ENCODE assay signal across 16 cellular contexts in the genomic region with DNA sequence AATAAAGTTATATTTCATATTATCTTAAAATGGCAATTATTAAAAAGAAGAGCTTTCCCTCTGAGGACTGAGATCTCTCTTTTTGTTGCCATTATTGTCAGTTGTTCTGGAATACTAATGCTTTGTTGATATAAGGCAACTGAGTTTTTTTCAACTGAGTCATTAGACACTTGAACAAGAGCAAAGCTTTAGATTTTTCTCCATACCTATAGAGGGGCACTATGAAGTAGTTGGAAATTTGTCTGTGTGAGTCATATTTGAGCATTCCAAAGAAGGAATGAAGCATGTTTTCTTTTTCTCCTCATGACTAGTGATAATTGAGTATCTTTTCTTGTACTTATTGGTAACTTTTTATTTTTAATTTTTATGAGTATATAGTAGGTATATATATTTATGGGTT. TPM values are rescaled to one million over a fixed set of nuclear protein-coding genes. Genes with fewer than 3 reads are reported as not detected.
DNase-seq lines count a peak whose midpoint lies in the region; ATAC-seq, FAIRE-seq and TF ChIP-seq lines count a peak whose summit lies in the region.
"Had no signal": no experiment of that assay in that cellular context is flagged by ENCODE, and none has a peak within 500 bp of the region (broad histone marks: within the 10 kb centered on the region; RNA-seq: fewer than 3 reads in every experiment).

No MANE protein-coding gene starts in this region.

- H3K27me3 Mint-ChIP-seq in osteocyte (ENCODE audit: unreplicated experiment) = no peaks in the 10 kb centered on the region
- H3K27me3 Mint-ChIP-seq in activated T-cell treated with anti-CD3 and anti-CD28 coated beads, Interleukin-2, amount 50 U/mL, for 72 hours (ENCODE audit: low read depth) = no peaks in the 10 kb centered on the region
- H3K27me3 Mint-ChIP-seq: memory B cell had no signal

- H3K27me3 ChIP-seq in PC-9 (ENCODE audit: insufficient read depth, low read depth) (no peaks in the 10 kb centered on the region), endothelial cell of umbilical vein (ENCODE audit: control insufficient read depth in 2 of 2, insufficient read depth in 2 of 2, low read length in 2 of 2) (no peaks in the 10 kb centered on the region)
- H3K27me3 ChIP-seq: stomach had no signal

- H4K20me1 ChIP-seq in PC-9 (ENCODE audit: insufficient read depth) (no peaks in the 10 kb centered on the region), endothelial cell of umbilical vein (replicated peaks; ENCODE audit: control insufficient read depth, extremely low read depth, insufficient read depth, low read length) (no peaks in the 10 kb centered on the region)

- dilution Hi-C loops in endothelial cell of umbilical vein (cut with MboI; ENCODE audit: extremely low pct_ligation_motif_present, low sequenced_read_pairs) = no loop called here

- H3K9me3 ChIP-seq in PC-9 (ENCODE audit: insufficient read depth, low read depth) (peaks cover 4% of the 10 kb centered on the region; the same call in 1 of the 2 replicates), endothelial cell of umbilical vein (replicated peaks; ENCODE audit: control insufficient read depth, insufficient read depth, low read length) (no peaks in the 10 kb centered on the region)
- H3K9me3 ChIP-seq: stomach had no signal

- BruUV-seq in PC-9 (replicated peaks; lab: Mats Ljungman, UMichigan) (no TSS peak), endothelial cell of umbilical vein (replicated peaks; lab: Mats Ljungman, UMichigan) (no TSS peak)

- H3K4me1 ChIP-seq in PC-9 (replicated peaks; ENCODE audit: insufficient read depth) = peaks cover 26% of the 10 kb centered on the region
- peaks cover 6% of the 10 kb centered on the region for H3K4me1 ChIP-seq in endothelial cell of umbilical vein (ENCODE audit: control insufficient read depth, extremely low read depth, insufficient read depth, low read length)

- H3K9me3 Mint-ChIP-seq in osteocyte (ENCODE audit: unreplicated experiment) = peaks cover 6% of the 10 kb centered on the region
- H3K9me3 Mint-ChIP-seq in activated T-cell treated with anti-CD3 and anti-CD28 coated beads, Interleukin-2, amount 50 U/mL, for 72 hours = peaks cover 0 to 2% of the 10 kb centered on the region in 2 donors

- H3K79me2 ChIP-seq in PC-9 (ENCODE audit: low read depth) = no peaks in the 10 kb centered on the region
- no peaks in the 10 kb centered on the region for H3K79me2 ChIP-seq in endothelial cell of umbilical vein (ENCODE audit: control insufficient read depth, insufficient read depth, low read length)

- H3K4me1 Mint-ChIP-seq in osteocyte (ENCODE audit: unreplicated experiment) = peaks cover 42% of the 10 kb centered on the region
- H3K4me1 Mint-ChIP-seq in activated T-cell treated with anti-CD3 and anti-CD28 coated beads, Interleukin-2, amount 50 U/mL, for 72 hours (ENCODE audit: low read depth) = peaks cover 7% of the 10 kb centered on the region

- H3K4me3 ChIP-seq in PC-9 (no peak overlapping the region), endothelial cell of umbilical vein (replicated peaks in 1 of 3; ENCODE audit: insufficient read depth in 1 of 3, low read depth in 1 of 3, low read length in 3 of 3) (no peak overlapping the region)
- H3K4me3 ChIP-seq: SK-N-MC, stomach had no signal

- no peaks in the 10 kb centered on the region for H3K36me3 Mint-ChIP-seq in osteocyte (ENCODE audit: unreplicated experiment)
- peaks cover 4 to 10% of the 10 kb centered on the region in 2 donors for H3K36me3 Mint-ChIP-seq in activated T-cell treated with anti-CD3 and anti-CD28 coated beads, Interleukin-2, amount 50 U/mL, for 72 hours (ENCODE audit: insufficient read depth in 2 of 2)

- no peak overlapping the region for H2AFZ ChIP-seq in PC-9
- no peak overlapping the region for H2AFZ ChIP-seq in endothelial cell of umbilical vein (ENCODE audit: low read depth, low read length)

- TF ChIP-seq CTCF in PC-9 (conservative IDR thresholded peaks at IDR 0.05) (no peak), endothelial cell of umbilical vein (IDR thresholded peaks at IDR 0.05; ENCODE audit: extremely low read depth in 1 of 2, insufficient read depth in 1 of 2, low read depth in 1 of 2, low read length in 2 of 2) (no peak), osteocyte (IDR thresholded peaks at IDR 0.05) (no peak)

- no peaks in the 10 kb centered on the region for H3K9me2 ChIP-seq in PC-9 (ENCODE audit: insufficient read depth)

- H3K9me1 ChIP-seq in endothelial cell of umbilical vein (replicated peaks; ENCODE audit: control insufficient read depth, extremely low read depth, insufficient read depth, low read length) = no peaks in the 10 kb centered on the region

- CTCF ChIA-PET in PC-9 (lab: Charles Lee) (interaction anchor here (0.6 kb wide), 1 partner anchor 472 kb away, joined by 4 read pairs; no protein-coding TSS in a partner anchor), endothelial cell of umbilical vein (lab: Charles Lee) (interaction anchor here (0.7 to 11.7 kb wide), 5 partner anchors 9 to 496 kb away, joined by 3 to 121 read pairs (median 4); partner anchors contain the start of gene RPA3)

- FAIRE-seq in endothelial cell of umbilical vein (lab: Jason Lieb, UNC) = peak; percentile 59

- H3K27ac ChIP-seq in PC-9 (peak overlapping the region; percentile 33; the same call in 1 of the 2 replicates), endothelial cell of umbilical vein (ENCODE audit: insufficient read depth, low read depth, low read length) (no peak overlapping the region)
- H3K27ac ChIP-seq: SK-N-MC, stomach had no signal

- peak overlapping the region; percentile 87 for H3K27ac Mint-ChIP-seq in osteocyte (ENCODE audit: unreplicated experiment)
- H3K27ac Mint-ChIP-seq in activated T-cell treated with anti-CD3 and anti-CD28 coated beads, Interleukin-2, amount 50 U/mL, for 72 hours = no peak overlapping the region
- H3K27ac Mint-ChIP-seq: memory B cell had no signal

- POLR2A ChIA-PET in PC-9 (lab: Charles Lee; ENCODE audit: unreplicated experiment) (interaction anchor here (0.5 to 0.7 kb wide), 2 partner anchors 126 to 462 kb away, joined by 3 to 13 read pairs; no protein-coding TSS in a partner anchor), endothelial cell of umbilical vein (lab: Charles Lee) (no interaction called here)

- DNase-seq in Daoy (ENCODE audit: low read depth) (peak; percentile 60), PC-9 (peak in 1 of 2 experiments; percentile 87), endothelial cell of umbilical vein (ENCODE audit: low read depth, low spot score) (peak; percentile 58), osteocyte (ENCODE audit: extremely low spot score, unreplicated experiment) (no peak), NCI-H1417 (lab: John Stamatoyannopoulos, UW) (no peak), NCI-H526 (lab: John Stamatoyannopoulos, UW) (no peak)
- no peak for DNase-seq in activated T-cell treated with anti-CD3 and anti-CD28 coated beads, Interleukin-2, amount 50 U/mL, for 72 hours
- DNase-seq: cerebellar nuclear complex; COR-L47; head of caudate nucleus; occipital lobe; stimulated activated CD4-positive, alpha-beta T cell treated with anti-CD3 and anti-CD28 coated beads, Interleukin-4, amount 100 ng/mL, for 24 hours; stomach had no signal

- no peak for ATAC-seq in GM19351 (IDR thresholded peaks at IDR 0.05; ENCODE audit: unreplicated experiment)
- no peak for ATAC-seq in activated T-cell treated with anti-CD3 and anti-CD28 coated beads, Interleukin-2, amount 50 U/mL, for 72 hours (replicated peaks in 1 of 2)

- H3K36me3 ChIP-seq in PC-9 (ENCODE audit: low read depth) (no peaks in the 10 kb centered on the region), endothelial cell of umbilical vein (ENCODE audit: control insufficient read depth in 2 of 2, extremely low read depth in 1 of 2, insufficient read depth in 2 of 2, low read length in 2 of 2) (no peaks in the 10 kb centered on the region)
- H3K36me3 ChIP-seq: stomach had no signal

- H3K4me2 ChIP-seq in PC-9 = no peak overlapping the region
- H3K4me2 ChIP-seq in endothelial cell of umbilical vein (ENCODE audit: insufficient read depth, low read length) = no peak overlapping the region

- H3K9ac ChIP-seq in endothelial cell of umbilical vein (replicated peaks; ENCODE audit: extremely low read depth, insufficient read depth, low read length) = no peak overlapping the region

- no peak overlapping the region for H3K4me3 Mint-ChIP-seq in osteocyte (ENCODE audit: unreplicated experiment)
- no peak overlapping the region for H3K4me3 Mint-ChIP-seq in activated T-cell treated with anti-CD3 and anti-CD28 coated beads, Interleukin-2, amount 50 U/mL, for 72 hours
- H3K4me3 Mint-ChIP-seq: memory B cell had no signal

- TF ChIP-seq POLR2A in endothelial cell of umbilical vein (IDR thresholded peaks at IDR 0.05; ENCODE audit: low read depth, low read length) = no peak

- intact Hi-C loops in PC-9 (cut with micrococcal nuclease; ENCODE audit: unreplicated experiment) (no loop called here), endothelial cell of umbilical vein (cut with micrococcal nuclease) (no loop called here)

- H3F3A ChIP-seq in PC-9 (ENCODE audit: insufficient read depth, low read depth) = 0 out of 2 replicates have a peak, but pooled peaks cover 9% of the 10 kb centered on the region

RNA-seq across cellular contexts. Expression of gene RPA3, which starts 24.5 kb away (rescaled TPM):
- total RNA-seq in Daoy (2014; rRNA removed; shearing (Covaris generic)) = 74.7 and 125 TPM in 2 replicates
- total RNA-seq in PC-9 (2021) (147 and 166 TPM in 2 replicates), endothelial cell of umbilical vein (34.4 and 38.0 TPM in 2 replicates), osteocyte (14.8 and 16.5 TPM in 2 replicates)
- polyA plus RNA-seq in endothelial cell of umbilical vein = 9.3 and 15.6 TPM in 2 replicates
- 19.0 and 26.9 TPM in 2 replicates for polyA plus RNA-seq in endothelial cell of umbilical vein (2011; cell fraction: cytosol; rRNA removed)
- polyA plus RNA-seq in endothelial cell of umbilical vein (2011; cell fraction: nucleus; rRNA removed) = 8.2 and 13.2 TPM in 2 replicates
- 19.2 and 39.9 TPM in 2 replicates for polyA plus RNA-seq in endothelial cell of umbilical vein (2012)
- 3.8 and 5.1 TPM in 2 replicates for polyA minus RNA-seq in endothelial cell of umbilical vein
- polyA minus RNA-seq in endothelial cell of umbilical vein (2011; cell fraction: cytosol; rRNA and poly(A)+ RNA removed) = 20.6 TPM
- 2.0 and 2.5 TPM in 2 replicates for polyA minus RNA-seq in endothelial cell of umbilical vein (2011; cell fraction: nucleus; rRNA and poly(A)+ RNA removed)
- total RNA-seq in activated T-cell treated with anti-CD3 and anti-CD28 coated beads, Interleukin-2, amount 50 U/mL, for 72 hours = 100 to 1,000 TPM; 101 to 103 TPM

RNA-seq across cellular contexts. Expression of gene UMAD1, which starts 53.3 kb away (rescaled TPM):
- 17.6 and 22.9 TPM in 2 replicates for total RNA-seq in Daoy (2014; rRNA removed; shearing (Covaris generic))
- total RNA-seq in PC-9 (2021) (15.5 and 20.5 TPM in 2 replicates), endothelial cell of umbilical vein (6.1 and 6.6 TPM in 2 replicates), osteocyte (9.8 and 10.9 TPM in 2 replicates)
- polyA plus RNA-seq in endothelial cell of umbilical vein = 3.6 and 5.6 TPM in 2 replicates
- polyA plus RNA-seq in endothelial cell of umbilical vein (2011; cell fraction: cytosol; rRNA removed) = 5.0 and 5.8 TPM in 2 replicates
- 4.4 and 7.7 TPM in 2 replicates for polyA plus RNA-seq in endothelial cell of umbilical vein (2011; cell fraction: nucleus; rRNA removed)
- 2.4 and 4.9 TPM in 2 replicates for polyA plus RNA-seq in endothelial cell of umbilical vein (2012)
- polyA minus RNA-seq in endothelial cell of umbilical vein = 7.7 and 9.7 TPM in 2 replicates
- polyA minus RNA-seq in endothelial cell of umbilical vein (2011; cell fraction: cytosol; rRNA and poly(A)+ RNA removed) = 8.9 TPM
- polyA minus RNA-seq in endothelial cell of umbilical vein (2011; cell fraction: nucleus; rRNA and poly(A)+ RNA removed) = 10.3 and 11.1 TPM in 2 replicates
- 10 to 100 TPM; 23.7 to 31.4 TPM for total RNA-seq in activated T-cell treated with anti-CD3 and anti-CD28 coated beads, Interleukin-2, amount 50 U/mL, for 72 hours

Comparison
In these comparisons a context has a peak if more than half of its experiments do, and no peak if none do; other contexts are left out.
1. DNase-seq: peak in Daoy (single experiment) and endothelial cell of umbilical vein (single experiment); none in osteocyte (single experiment), NCI-H1417 (0 of 3), activated T-cell treated with anti-CD3 and anti-CD28 coated beads, Interleukin-2, amount 50 U/mL, for 72 hours (0 of 2) and NCI-H526 (0 of 2).